ENCODE assay signal across 16 cellular contexts in genomic region chr2:165725421-165725820, GRCh38.
DNase-seq lines count a peak whose midpoint lies in the region; ATAC-seq, FAIRE-seq and TF ChIP-seq lines count a peak whose summit lies in the region.
"Had no signal": no experiment of that assay in that cellular context is flagged by ENCODE, and none has a peak within 500 bp of the region (broad histone marks: within the 10 kb centered on the region; RNA-seq: fewer than 3 reads in every experiment).

No MANE protein-coding gene starts in this region.

- H3K9me1 ChIP-seq in IMR-90 (ENCODE audit: insufficient read depth, low read length) = peaks cover 5% of the 10 kb centered on the region; the same call in 1 of the 2 replicates

- peak; percentile 78 for ATAC-seq in IMR-90 (ENCODE audit: low read depth)
- no peak for ATAC-seq in HG02840 (IDR thresholded peaks at IDR 0.05; ENCODE audit: low FRiP score, unreplicated experiment)
- ATAC-seq in HG03521 (IDR thresholded peaks at IDR 0.05; ENCODE audit: unreplicated experiment) = no peak
- ATAC-seq: GM12878; naive thymus-derived CD4-positive, alpha-beta T cell; sciatic nerve had no signal

- H4K91ac ChIP-seq in IMR-90 (ENCODE audit: insufficient read depth, low read depth, low read length) (no peak overlapping the region), mesenchymal stem cell (ENCODE audit: low read length) (no peak overlapping the region)

- H3K36me3 ChIP-seq in IMR-90 (ENCODE audit: control insufficient read depth, insufficient read depth, low read length) = no peaks in the 10 kb centered on the region
- H3K36me3 ChIP-seq in bronchial epithelial cell (ENCODE audit: control insufficient read depth, insufficient read depth, low read length) = no peaks in the 10 kb centered on the region
- no peaks in the 10 kb centered on the region for H3K36me3 ChIP-seq in mesenchymal stem cell (ENCODE audit: control insufficient read depth in 1 of 2, insufficient read depth in 2 of 2, low read depth in 1 of 2, low read length in 2 of 2)
- H3K36me3 ChIP-seq: SJSA1, thyroid gland had no signal

- H4K5ac ChIP-seq in IMR-90 (ENCODE audit: low read depth, low read length) = peak overlapping the region; percentile 82; the same call in 1 of the 2 replicates

- H3K9me3 ChIP-seq in IMR-90 (ENCODE audit: control insufficient read depth, insufficient read depth, low read length) = no peaks in the 10 kb centered on the region
- H3K9me3 ChIP-seq in mesenchymal stem cell (ENCODE audit: control insufficient read depth, low read length) = no peaks in the 10 kb centered on the region
- H3K9me3 ChIP-seq: thyroid gland had no signal

- no peak overlapping the region for H2AK5ac ChIP-seq in IMR-90 (ENCODE audit: low read depth, low read length)
- no peak overlapping the region for H2AK5ac ChIP-seq in mesenchymal stem cell (ENCODE audit: low read length, severe bottlenecking)

- BruUV-seq in IMR-90 (replicated peaks; lab: Mats Ljungman, UMichigan) = no TSS peak

- no peak for FAIRE-seq in bronchial epithelial cell (lab: Jason Lieb, UNC)
- FAIRE-seq: GM12878, kidney had no signal

- no peak for TF ChIP-seq RAD21 in IMR-90 (IDR thresholded peaks at IDR 0.05; ENCODE audit: low read length)

- intact Hi-C loops in IMR-90 (cut with micrococcal nuclease) = no loop called here

- H3K14ac ChIP-seq in IMR-90 (replicated peaks; ENCODE audit: low read depth, low read length) (0 out of 2 replicates have a peak overlapping the region, but pooled peaks have one; percentile 22), mesenchymal stem cell (ENCODE audit: low read length in 2 of 2) (no peak overlapping the region)

- H4K20me1 ChIP-seq in IMR-90 (ENCODE audit: insufficient read depth, low read length) = no peaks in the 10 kb centered on the region

- H3K4me1 ChIP-seq in IMR-90 (ENCODE audit: control insufficient read depth, insufficient read depth, low read length) = peaks cover 3% of the 10 kb centered on the region; the same call in 1 of the 2 replicates
- no peaks in the 10 kb centered on the region for H3K4me1 ChIP-seq in mesenchymal stem cell (ENCODE audit: control insufficient read depth, insufficient read depth, low read depth, low read length)
- H3K4me1 ChIP-seq: thyroid gland had no signal

- H3K18ac ChIP-seq in IMR-90 (ENCODE audit: low read depth, low read length) = peak overlapping the region; percentile 94; the same call in 1 of the 2 replicates
- no peak overlapping the region for H3K18ac ChIP-seq in mesenchymal stem cell (ENCODE audit: low read depth in 1 of 2, low read length in 2 of 2)

- H3K23ac ChIP-seq in IMR-90 (ENCODE audit: low read depth, low read length) (peak overlapping the region; percentile 61; the same call in 1 of the 2 replicates), mesenchymal stem cell (ENCODE audit: low read length in 2 of 2) (no peak overlapping the region)

- CTCF ChIA-PET in IMR-90 (lab: Yijun Ruan, JAX) = no interaction called here

- no peak overlapping the region for H3K9ac ChIP-seq in IMR-90 (ENCODE audit: low read depth, low read length)
- peak overlapping the region; percentile 12 for H3K9ac ChIP-seq in mesenchymal stem cell (ENCODE audit: low read length)

- H2BK15ac ChIP-seq in IMR-90 (ENCODE audit: low read depth, low read length) (peak overlapping the region; percentile 39; the same call in 1 of the 3 replicates), mesenchymal stem cell (ENCODE audit: low read depth, poor library complexity, severe bottlenecking) (no peak overlapping the region)

- POLR2A ChIA-PET in IMR-90 (lab: Charles Lee; ENCODE audit: unreplicated experiment) = no interaction called here

- peak overlapping the region; percentile 64; the same call in 1 of the 2 replicates for H3K4ac ChIP-seq in IMR-90 (ENCODE audit: low read depth, low read length)
- H3K4ac ChIP-seq in mesenchymal stem cell (ENCODE audit: low read depth in 1 of 2, low read length in 2 of 2) = no peak overlapping the region

- no peak overlapping the region for H2BK12ac ChIP-seq in mesenchymal stem cell (ENCODE audit: low read length in 2 of 2)

- TF ChIP-seq CTCF in IMR-90 (conservative IDR thresholded peaks at IDR 0.05; ENCODE audit: low read depth, low read length) = no peak
- TF ChIP-seq CTCF in bronchial epithelial cell (IDR thresholded peaks at IDR 0.05; ENCODE audit: insufficient read depth, low read length, severe bottlenecking) = no peak

- DNase-seq in EH (ENCODE audit: low read depth) = peak; percentile 74
- DNase-seq in IMR-90 = peak; percentile 81
- peak; percentile 92 for DNase-seq in bronchial epithelial cell (ENCODE audit: low read depth)
- DNase-seq in mesenchymal stem cell = peak; percentile 11
- no peak for DNase-seq in DMS153 (lab: John Stamatoyannopoulos, UW)
- no peak for DNase-seq in activated CD4-positive, alpha-beta T cell treated with anti-CD3 and anti-CD28 coated beads, Interleukin-2, amount 50 U/mL, for 1 hour
- DNase-seq: activated CD4-positive, CD25-positive, alpha-beta regulatory T cell; kidney; naive thymus-derived CD4-positive, alpha-beta T cell; NCI-H187; thyroid gland had no signal

- H2BK20ac ChIP-seq in IMR-90 (ENCODE audit: low read depth, low read length) = peak overlapping the region; percentile 87; the same call in 1 of the 2 replicates

- H3K79me1 ChIP-seq in IMR-90 (ENCODE audit: low read depth in 1 of 2, low read length in 2 of 2) = no peaks in the 10 kb centered on the region
- no peaks in the 10 kb centered on the region for H3K79me1 ChIP-seq in mesenchymal stem cell (replicated peaks; ENCODE audit: low read length, poor library complexity, severe bottlenecking)

- no peak overlapping the region for H2AFZ ChIP-seq in IMR-90 (replicated peaks; ENCODE audit: low read length, poor library complexity)
- H2AFZ ChIP-seq in mesenchymal stem cell (ENCODE audit: low read depth, low read length) = no peak overlapping the region

- no peak for TF ChIP-seq POLR2A in IMR-90 (IDR thresholded peaks at IDR 0.05; ENCODE audit: low read depth, low read length)

- H3K4me2 ChIP-seq in IMR-90 (ENCODE audit: low read depth, low read length) (peak overlapping the region; percentile 81; the same call in 1 of the 2 replicates), mesenchymal stem cell (ENCODE audit: low read length, poor library complexity, severe bottlenecking) (no peak overlapping the region)

- no peak overlapping the region for H3K4me3 ChIP-seq in IMR-90 (ENCODE audit: insufficient read depth, low read depth, low read length)
- no peak overlapping the region for H3K4me3 ChIP-seq in bronchial epithelial cell (ENCODE audit: low read depth, low read length)
- H3K4me3 ChIP-seq in mesenchymal stem cell (ENCODE audit: insufficient read depth in 1 of 2, low read depth in 1 of 2, low read length in 2 of 2) = no peak overlapping the region
- H3K4me3 ChIP-seq: GM12878, SJSA1, thyroid gland had no signal

- H3K27me3 ChIP-seq in IMR-90 (ENCODE audit: control insufficient read depth, insufficient read depth, low read length) = no peaks in the 10 kb centered on the region
- H3K27me3 ChIP-seq in bronchial epithelial cell (ENCODE audit: control insufficient read depth, insufficient read depth, low read length) = no peaks in the 10 kb centered on the region
- H3K27me3 ChIP-seq in mesenchymal stem cell (ENCODE audit: control insufficient read depth in 1 of 2, insufficient read depth in 1 of 2, low read length in 2 of 2) = no peaks in the 10 kb centered on the region
- H3K27me3 ChIP-seq: SJSA1, thyroid gland had no signal

- no peak overlapping the region for H2AK9ac ChIP-seq in IMR-90 (replicated peaks; ENCODE audit: low read depth, low read length, poor library complexity)

- in situ Hi-C loops in IMR-90 (cut with MboI; ENCODE audit: low sequenced_read_pairs) = no loop called here

- H4K8ac ChIP-seq in IMR-90 (ENCODE audit: low read depth in 2 of 2, low read length in 2 of 2) (peak overlapping the region; percentile 46 to 61; a peak in 3 of 4 replicates), mesenchymal stem cell (ENCODE audit: low read length) (no peak overlapping the region)

- peak overlapping the region; percentile 78 for H2BK5ac ChIP-seq in IMR-90 (ENCODE audit: low read depth, low read length, poor library complexity, severe bottlenecking)
- H2BK5ac ChIP-seq in mesenchymal stem cell (ENCODE audit: low read depth, low read length, poor library complexity, severe bottlenecking) = no peak overlapping the region

- H3K27ac ChIP-seq in IMR-90 (ENCODE audit: insufficient read depth, low read length) (no peak overlapping the region), mesenchymal stem cell (ENCODE audit: low read length, poor library complexity, severe bottlenecking) (no peak overlapping the region)
- H3K27ac ChIP-seq: SJSA1, thyroid gland had no signal

- H2BK120ac ChIP-seq in IMR-90 (ENCODE audit: low read depth, low read length) (peak overlapping the region; percentile 82; the same call in 1 of the 2 replicates), mesenchymal stem cell (ENCODE audit: low read depth, low read length) (no peak overlapping the region)

- dilution Hi-C loops in IMR-90 (cut with HindIII; ENCODE audit: low sequenced_read_pairs, unreplicated experiment) = no loop called here

- no peak overlapping the region for H3K56ac ChIP-seq in IMR-90 (ENCODE audit: extremely low read depth, insufficient read depth, low read length)

TF ChIP-seq in IMR-90, 13 proteins besides CTCF, POLR2A, EP300 and RAD21:
- TF ChIP-seq MAFK (IDR thresholded peaks at IDR 0.05; ENCODE audit: low read depth, low read length) (no peak), MAZ (IDR thresholded peaks at IDR 0.05; ENCODE audit: borderline replicate concordance, low read depth, low read length) (no peak), NFE2L2 (IDR thresholded peaks at IDR 0.05; ENCODE audit: low read depth, low read length) (no peak), RFX5 (IDR thresholded peaks at IDR 0.05; ENCODE audit: low read depth, low read length) (no peak), USF2 (IDR thresholded peaks at IDR 0.05; ENCODE audit: low read depth, low read length) (no peak), SMC3 (IDR thresholded peaks at IDR 0.05; ENCODE audit: low read depth, low read length) (no peak), CEBPB (IDR thresholded peaks at IDR 0.05; ENCODE audit: low read depth, low read length) (peak; percentile 31; the same call in 1 of the 2 replicates), FOS (IDR thresholded peaks at IDR 0.05; ENCODE audit: low read depth, low read length) (peak; percentile 79), RCOR1 (IDR thresholded peaks at IDR 0.05; ENCODE audit: insufficient replicate concordance, low read length) (no peak), CHD1 (IDR thresholded peaks at IDR 0.05; ENCODE audit: low read depth, low read length) (no peak)
TF ChIP-seq in IMR-90: peak in this region for 2.

Comparison
In these comparisons a context has a peak if more than half of its experiments do, and no peak if none do; other contexts are left out.
1. DNase-seq: peak in EH (single experiment), IMR-90 (single experiment), bronchial epithelial cell (single experiment) and mesenchymal stem cell (single experiment); none in DMS153 (single experiment) and activated CD4-positive, alpha-beta T cell treated with anti-CD3 and anti-CD28 coated beads, Interleukin-2, amount 50 U/mL, for 1 hour (single experiment).